16 cellular contexts compared by ENCODE assay signal in the genomic region with DNA sequence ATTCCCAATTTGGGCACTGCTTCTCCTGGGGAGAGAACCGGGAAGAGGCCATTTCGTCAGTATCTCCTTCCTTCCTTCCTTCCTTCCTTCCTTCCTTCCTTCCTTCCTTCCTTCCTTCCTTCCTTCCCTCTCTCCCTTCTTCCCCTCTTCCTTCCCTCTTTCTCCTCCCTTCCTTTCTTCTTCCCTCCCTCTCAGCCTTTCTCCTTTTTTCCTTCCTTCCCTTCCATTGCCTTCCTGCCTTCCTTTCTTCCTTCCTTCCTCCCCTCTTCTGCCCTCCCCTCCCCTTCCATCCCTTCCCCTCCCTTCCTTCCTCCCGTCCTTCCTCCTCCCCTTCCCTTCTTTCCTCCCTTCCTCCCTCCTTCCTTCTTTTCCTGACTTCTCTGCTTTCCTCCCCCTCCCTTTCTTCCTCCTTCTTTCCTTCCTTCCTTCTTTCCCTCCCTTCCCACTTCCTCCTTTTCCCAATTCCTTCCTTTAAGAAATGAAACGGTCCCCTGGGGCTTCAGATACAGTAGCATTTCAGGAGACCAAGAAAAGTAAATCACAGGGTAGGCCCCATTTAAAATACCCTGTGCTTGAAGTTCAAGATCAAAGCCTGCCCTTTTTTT.
DNase-seq lines count a peak whose midpoint lies in the region; ATAC-seq and TF ChIP-seq lines count a peak whose summit lies in the region.
"Had no signal": no experiment of that assay in that cellular context is flagged by ENCODE, and none has a peak within 500 bp of the region (broad histone marks: within the 10 kb centered on the region; RNA-seq: fewer than 3 reads in every experiment).

No MANE protein-coding gene starts in this region.

- peaks cover 83% of the 10 kb centered on the region for H3K27me3 Mint-ChIP-seq in endodermal cell (ENCODE audit: insufficient read depth)
- H3K27me3 Mint-ChIP-seq: B cell; CD4-positive, CD25-positive, alpha-beta regulatory T cell had no signal

- TF ChIP-seq CTCF in endodermal cell (conservative IDR thresholded peaks at IDR 0.05) (no peak), gastrocnemius medialis (IDR thresholded peaks at IDR 0.05 in 4 of 5, conservative IDR thresholded peaks at IDR 0.05 in 1 of 5) (no peak), foreskin keratinocyte (conservative IDR thresholded peaks at IDR 0.05) (no peak), left lung (IDR thresholded peaks at IDR 0.05) (no peak)

- H3K9ac ChIP-seq in SK-N-MC (ENCODE audit: insufficient read length) (no peak overlapping the region), endodermal cell (ENCODE audit: extremely low read depth, low read length, poor library complexity, severe bottlenecking) (no peak overlapping the region)
- H3K9ac ChIP-seq: BLaER1 had no signal

- peaks cover 72% of the 10 kb centered on the region for H3K27me3 ChIP-seq in endodermal cell (ENCODE audit: control insufficient read depth, insufficient read depth, low read length, poor library complexity, severe bottlenecking)
- H3K27me3 ChIP-seq in gastrocnemius medialis, result no peaks in the 10 kb centered on the region
- H3K27me3 ChIP-seq in foreskin keratinocyte, result no peaks in the 10 kb centered on the region
- H3K27me3 ChIP-seq in left lung, result no peaks in the 10 kb centered on the region
- H3K27me3 ChIP-seq: BLaER1 had no signal

- no peak overlapping the region for H3K4me3 Mint-ChIP-seq in endodermal cell
- H3K4me3 Mint-ChIP-seq: B cell; CD4-positive, CD25-positive, alpha-beta regulatory T cell; CD8-positive, alpha-beta T cell; GM23338 had no signal

- H3K27ac ChIP-seq in SK-N-MC, result peak overlapping the region; percentile 11; the same call in 1 of the 2 replicates
- no peak overlapping the region for H3K27ac ChIP-seq in endodermal cell (ENCODE audit: low read depth, low read length)
- H3K27ac ChIP-seq in gastrocnemius medialis, result peak overlapping the region; percentile 71 to 82 (median 75)
- H3K27ac ChIP-seq in foreskin keratinocyte, result no peak overlapping the region
- no peak overlapping the region for H3K27ac ChIP-seq in left lung
- H3K27ac ChIP-seq: BLaER1, C4-2B had no signal

- intact Hi-C loops in gastrocnemius medialis (cut with DNase I; ENCODE audit: low total_unique reads), result no loop called here
- intact Hi-C loops in left lung (cut with DNase I), result no loop called here

- H3K9me3 ChIP-seq in SK-N-MC (ENCODE audit: low read depth, low read length) (no peaks in the 10 kb centered on the region), endodermal cell (ENCODE audit: control insufficient read depth, low read length) (no peaks in the 10 kb centered on the region), gastrocnemius medialis (no peaks in the 10 kb centered on the region), left lung (no peaks in the 10 kb centered on the region)
- H3K9me3 ChIP-seq: BLaER1, Caco-2, HAP-1 had no signal

- H3K4me1 ChIP-seq in endodermal cell (ENCODE audit: control insufficient read depth, insufficient read depth, low read length) (no peaks in the 10 kb centered on the region), gastrocnemius medialis (peaks cover 20 to 21% of the 10 kb centered on the region in 2 donors), foreskin keratinocyte (peaks cover 9% of the 10 kb centered on the region), left lung (no peaks in the 10 kb centered on the region)
- H3K4me1 ChIP-seq: BLaER1, Caco-2, HAP-1 had no signal

- H3K4me1 Mint-ChIP-seq in endodermal cell, result peaks cover 7% of the 10 kb centered on the region
- H3K4me1 Mint-ChIP-seq: B cell; CD4-positive, CD25-positive, alpha-beta regulatory T cell; GM23338 had no signal

- H3K27ac Mint-ChIP-seq in endodermal cell, result no peak overlapping the region
- H3K27ac Mint-ChIP-seq: B cell; CD8-positive, alpha-beta T cell; GM23338 had no signal

- no peak overlapping the region for H3K4me3 ChIP-seq in SK-N-MC
- no peak overlapping the region for H3K4me3 ChIP-seq in endodermal cell (ENCODE audit: low read length)
- no peak overlapping the region for H3K4me3 ChIP-seq in gastrocnemius medialis
- no peak overlapping the region for H3K4me3 ChIP-seq in left lung
- H3K4me3 ChIP-seq: BLaER1, GM23338, HAP-1 had no signal

- TF ChIP-seq POLR2A in gastrocnemius medialis (IDR thresholded peaks at IDR 0.05), result no peak

- H3K36me3 Mint-ChIP-seq in endodermal cell (ENCODE audit: low read depth), result peaks cover 18% of the 10 kb centered on the region

- ATAC-seq in gastrocnemius medialis (no peak), foreskin keratinocyte (no peak), left lung (no peak), GM19395 (IDR thresholded peaks at IDR 0.05; ENCODE audit: unreplicated experiment) (no peak)
- ATAC-seq: CD8-positive, alpha-beta T cell; GM23338 had no signal

- no peaks in the 10 kb centered on the region for H3K9me3 Mint-ChIP-seq in endodermal cell
- H3K9me3 Mint-ChIP-seq: CD4-positive, CD25-positive, alpha-beta regulatory T cell; CD8-positive, alpha-beta T cell; GM23338 had no signal

- DNase-seq in SK-N-MC (ENCODE audit: low read depth, low spot score) (no peak), endodermal cell (peak; percentile 13), gastrocnemius medialis (no peak), foreskin keratinocyte (no peak), left lung (no peak)
- DNase-seq: Caco-2; CD4-positive, CD25-positive, alpha-beta regulatory T cell; CD8-positive, alpha-beta T cell; DMS153; DND-41 had no signal

- 90% methylated on average over 4 of the region's 4 CpGs; no CpG with 5 or more reads in 1 of the 2 experiments for WGBS in endodermal cell (ENCODE audit: insufficient coverage in 1 of 2, insufficient read length in 1 of 2), 2 experiments

- H3K36me3 ChIP-seq in SK-N-MC (ENCODE audit: insufficient read depth, low read length) (peaks cover 45% of the 10 kb centered on the region), endodermal cell (ENCODE audit: control insufficient read depth, insufficient read depth, low read length) (no peaks in the 10 kb centered on the region), gastrocnemius medialis (peaks cover 24 to 97% of the 10 kb centered on the region in 2 donors), left lung (peaks cover 0 to 48% of the 10 kb centered on the region in 2 donors)
- H3K36me3 ChIP-seq: BLaER1 had no signal

- in situ Hi-C loops in gastrocnemius medialis (cut with MboI; ENCODE audit: low sequenced_read_pairs in 4 of 4), result no loop called here

Comparison
In these comparisons a context has a peak if more than half of its experiments do, and no peak if none do; other contexts are left out.
1. H3K27ac ChIP-seq: peak in SK-N-MC (single experiment) and gastrocnemius medialis (4 of 4); none in endodermal cell (single experiment), foreskin keratinocyte (single experiment) and left lung (0 of 2).